Comparison of ENCODE assay signal across 1 cellular context in the genomic region with DNA sequence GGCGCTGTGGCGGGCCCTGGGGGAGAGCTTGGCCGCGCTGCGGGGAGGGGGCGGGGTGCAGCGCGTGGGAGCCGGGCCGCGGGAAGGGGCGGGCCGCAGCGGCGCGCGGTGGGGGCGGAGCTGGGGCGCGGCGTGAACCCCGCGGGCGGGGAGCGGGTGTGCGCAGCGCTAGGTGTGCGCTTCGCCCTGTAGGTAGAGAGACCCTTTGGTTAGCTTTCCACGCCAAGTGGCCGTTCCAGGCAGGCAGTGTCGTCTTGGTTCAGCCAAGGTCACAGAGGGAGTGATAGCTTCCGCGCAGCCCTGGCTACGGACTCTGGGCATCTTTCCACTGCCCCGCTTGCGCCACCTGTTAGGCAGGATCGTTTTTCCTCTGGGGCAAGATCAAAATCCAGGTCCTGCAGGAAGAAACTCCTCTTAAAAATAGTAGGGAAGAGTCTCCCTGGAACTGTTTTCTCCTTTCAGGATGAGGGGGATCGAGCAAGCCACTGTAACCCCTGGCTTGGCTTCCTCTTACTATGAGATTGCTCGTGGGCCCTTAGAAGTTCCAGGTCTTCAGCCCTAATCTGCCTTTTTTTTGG.
TF ChIP-seq lines count a peak whose summit lies in the region.

No MANE protein-coding gene starts in this region.

TF ChIP-seq in HepG2, 621 proteins besides CTCF, POLR2A, EP300 and RAD21 (continued from another document):
- TF ChIP-seq, protein P1, sequence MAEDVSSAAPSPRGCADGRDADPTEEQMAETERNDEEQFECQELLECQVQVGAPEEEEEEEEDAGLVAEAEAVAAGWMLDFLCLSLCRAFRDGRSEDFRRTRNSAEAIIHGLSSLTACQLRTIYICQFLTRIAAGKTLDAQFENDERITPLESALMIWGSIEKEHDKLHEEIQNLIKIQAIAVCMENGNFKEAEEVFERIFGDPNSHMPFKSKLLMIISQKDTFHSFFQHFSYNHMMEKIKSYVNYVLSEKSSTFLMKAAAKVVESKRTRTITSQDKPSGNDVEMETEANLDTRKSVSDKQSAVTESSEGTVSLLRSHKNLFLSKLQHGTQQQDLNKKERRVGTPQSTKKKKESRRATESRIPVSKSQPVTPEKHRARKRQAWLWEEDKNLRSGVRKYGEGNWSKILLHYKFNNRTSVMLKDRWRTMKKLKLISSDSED (CRISPR knock-in tag; IDR thresholded peaks at IDR 0.05), result no peak
- TF ChIP-seq, protein P2, sequence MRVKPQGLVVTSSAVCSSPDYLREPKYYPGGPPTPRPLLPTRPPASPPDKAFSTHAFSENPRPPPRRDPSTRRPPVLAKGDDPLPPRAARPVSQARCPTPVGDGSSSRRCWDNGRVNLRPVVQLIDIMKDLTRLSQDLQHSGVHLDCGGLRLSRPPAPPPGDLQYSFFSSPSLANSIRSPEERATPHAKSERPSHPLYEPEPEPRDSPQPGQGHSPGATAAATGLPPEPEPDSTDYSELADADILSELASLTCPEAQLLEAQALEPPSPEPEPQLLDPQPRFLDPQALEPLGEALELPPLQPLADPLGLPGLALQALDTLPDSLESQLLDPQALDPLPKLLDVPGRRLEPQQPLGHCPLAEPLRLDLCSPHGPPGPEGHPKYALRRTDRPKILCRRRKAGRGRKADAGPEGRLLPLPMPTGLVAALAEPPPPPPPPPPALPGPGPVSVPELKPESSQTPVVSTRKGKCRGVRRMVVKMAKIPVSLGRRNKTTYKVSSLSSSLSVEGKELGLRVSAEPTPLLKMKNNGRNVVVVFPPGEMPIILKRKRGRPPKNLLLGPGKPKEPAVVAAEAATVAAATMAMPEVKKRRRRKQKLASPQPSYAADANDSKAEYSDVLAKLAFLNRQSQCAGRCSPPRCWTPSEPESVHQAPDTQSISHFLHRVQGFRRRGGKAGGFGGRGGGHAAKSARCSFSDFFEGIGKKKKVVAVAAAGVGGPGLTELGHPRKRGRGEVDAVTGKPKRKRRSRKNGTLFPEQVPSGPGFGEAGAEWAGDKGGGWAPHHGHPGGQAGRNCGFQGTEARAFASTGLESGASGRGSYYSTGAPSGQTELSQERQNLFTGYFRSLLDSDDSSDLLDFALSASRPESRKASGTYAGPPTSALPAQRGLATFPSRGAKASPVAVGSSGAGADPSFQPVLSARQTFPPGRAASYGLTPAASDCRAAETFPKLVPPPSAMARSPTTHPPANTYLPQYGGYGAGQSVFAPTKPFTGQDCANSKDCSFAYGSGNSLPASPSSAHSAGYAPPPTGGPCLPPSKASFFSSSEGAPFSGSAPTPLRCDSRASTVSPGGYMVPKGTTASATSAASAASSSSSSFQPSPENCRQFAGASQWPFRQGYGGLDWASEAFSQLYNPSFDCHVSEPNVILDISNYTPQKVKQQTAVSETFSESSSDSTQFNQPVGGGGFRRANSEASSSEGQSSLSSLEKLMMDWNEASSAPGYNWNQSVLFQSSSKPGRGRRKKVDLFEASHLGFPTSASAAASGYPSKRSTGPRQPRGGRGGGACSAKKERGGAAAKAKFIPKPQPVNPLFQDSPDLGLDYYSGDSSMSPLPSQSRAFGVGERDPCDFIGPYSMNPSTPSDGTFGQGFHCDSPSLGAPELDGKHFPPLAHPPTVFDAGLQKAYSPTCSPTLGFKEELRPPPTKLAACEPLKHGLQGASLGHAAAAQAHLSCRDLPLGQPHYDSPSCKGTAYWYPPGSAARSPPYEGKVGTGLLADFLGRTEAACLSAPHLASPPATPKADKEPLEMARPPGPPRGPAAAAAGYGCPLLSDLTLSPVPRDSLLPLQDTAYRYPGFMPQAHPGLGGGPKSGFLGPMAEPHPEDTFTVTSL (CRISPR knock-in tag; IDR thresholded peaks at IDR 0.05; ENCODE audit: borderline replicate concordance), result peak; percentile 31; the same call in 1 of the 2 replicates
- TF ChIP-seq CEBPG (CRISPR knock-in tag; IDR thresholded peaks at IDR 0.05), result 0 out of 2 replicates have a peak, but pooled peaks have one; percentile 11
- no peak for TF ChIP-seq ZSCAN12 (CRISPR knock-in tag; IDR thresholded peaks at IDR 0.05)
- TF ChIP-seq, protein P3, sequence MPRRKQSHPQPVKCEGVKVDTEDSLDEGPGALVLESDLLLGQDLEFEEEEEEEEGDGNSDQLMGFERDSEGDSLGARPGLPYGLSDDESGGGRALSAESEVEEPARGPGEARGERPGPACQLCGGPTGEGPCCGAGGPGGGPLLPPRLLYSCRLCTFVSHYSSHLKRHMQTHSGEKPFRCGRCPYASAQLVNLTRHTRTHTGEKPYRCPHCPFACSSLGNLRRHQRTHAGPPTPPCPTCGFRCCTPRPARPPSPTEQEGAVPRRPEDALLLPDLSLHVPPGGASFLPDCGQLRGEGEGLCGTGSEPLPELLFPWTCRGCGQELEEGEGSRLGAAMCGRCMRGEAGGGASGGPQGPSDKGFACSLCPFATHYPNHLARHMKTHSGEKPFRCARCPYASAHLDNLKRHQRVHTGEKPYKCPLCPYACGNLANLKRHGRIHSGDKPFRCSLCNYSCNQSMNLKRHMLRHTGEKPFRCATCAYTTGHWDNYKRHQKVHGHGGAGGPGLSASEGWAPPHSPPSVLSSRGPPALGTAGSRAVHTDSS (CRISPR knock-in tag; conservative IDR thresholded peaks at IDR 0.05), result no peak
- TF ChIP-seq RXRB (CRISPR knock-in tag; IDR thresholded peaks at IDR 0.05; ENCODE audit: borderline replicate concordance), result 0 out of 2 replicates have a peak, but pooled peaks have one; percentile 7
- TF ChIP-seq FOXJ3 (CRISPR knock-in tag; IDR thresholded peaks at IDR 0.05; ENCODE audit: borderline replicate concordance), result 0 out of 2 replicates have a peak, but pooled peaks have one; percentile 15
